In genomic region chrX:41692162-41692749, GRCh38 we compare ENCODE assay signal across 13 cellular contexts. TPM values are rescaled to one million over a fixed set of nuclear protein-coding genes. Genes with fewer than 3 reads are reported as not detected.
A peak's percentile ranks its signal among the peaks of the same experiment; 100 is the strongest.
DNase-seq lines count a peak whose midpoint lies in the region; ATAC-seq and TF ChIP-seq lines count a peak whose summit lies in the region.
"Had no signal": no experiment of that assay in that cellular context is flagged by ENCODE, and none has a peak within 500 bp of the region (broad histone marks: within the 10 kb centered on the region; RNA-seq: fewer than 3 reads in every experiment).

No MANE protein-coding gene starts in this region.

- H3K4me3 Mint-ChIP-seq in activated CD8-positive, alpha-beta memory T cell treated with anti-CD3 and anti-CD28 coated beads, Interleukin-2, amount 10 ng/mL, durations not matched to agents 7 days and 5 days = peak overlapping the region; percentile 48

- TF ChIP-seq EP300 in suprapubic skin (IDR thresholded peaks at IDR 0.05) = no peak

- WGBS in suprapubic skin = 48% methylated on average over 1 of the region's 1 CpG
- 72 to 83% methylated on average over 1 of the region's 1 CpG for WGBS in lower leg skin, 2 donors

- no peaks in the 10 kb centered on the region for H3K9me3 Mint-ChIP-seq in activated CD8-positive, alpha-beta memory T cell treated with anti-CD3 and anti-CD28 coated beads, Interleukin-2, amount 10 ng/mL, durations not matched to agents 7 days and 5 days (ENCODE audit: low read depth)

- H3K36me3 Mint-ChIP-seq in activated CD8-positive, alpha-beta memory T cell treated with anti-CD3 and anti-CD28 coated beads, Interleukin-2, amount 10 ng/mL, durations not matched to agents 7 days and 5 days = peaks cover 9% of the 10 kb centered on the region

- in situ Hi-C loops in ACHN (cut with HindIII; ENCODE audit: low pct_ligation_motif_present, low pct_unique_long_range_greater_than_20kb, low sequenced_read_pairs) = no loop called here

- H3K36me3 ChIP-seq in SK-N-MC (ENCODE audit: insufficient read depth, low read length) = no peaks in the 10 kb centered on the region
- no peaks in the 10 kb centered on the region for H3K36me3 ChIP-seq in thoracic aorta
- H3K36me3 ChIP-seq in suprapubic skin = no peaks in the 10 kb centered on the region
- H3K36me3 ChIP-seq: neutrophil had no signal

- CTCF ChIA-PET in activated CD8-positive, alpha-beta memory T cell treated with anti-CD3 and anti-CD28 coated beads, Interleukin-2, amount 10 ng/mL, durations not matched to agents 7 days and 5 days (lab: Charles Lee) = no interaction called here

- peak overlapping the region; percentile 78 for H3K27ac Mint-ChIP-seq in activated CD8-positive, alpha-beta memory T cell treated with anti-CD3 and anti-CD28 coated beads, Interleukin-2, amount 10 ng/mL, durations not matched to agents 7 days and 5 days

- intact Hi-C loops in lower leg skin (cut with DNase I; ENCODE audit: low total_unique reads) = no loop called here

- H3K4me1 ChIP-seq in thoracic aorta (ENCODE audit: control insufficient read depth in 1 of 2, low read depth in 2 of 2) (peaks cover 0 to 36% of the 10 kb centered on the region in 2 donors), suprapubic skin (no peaks in the 10 kb centered on the region)

- no peak for ATAC-seq in activated CD8-positive, alpha-beta memory T cell treated with anti-CD3 and anti-CD28 coated beads, Interleukin-2, amount 10 ng/mL, durations not matched to agents 7 days and 5 days
- no peak for ATAC-seq in thoracic aorta (ENCODE audit: insufficient number of reproducible peaks, low FRiP score, low read depth)

- H3K27ac ChIP-seq in SK-N-MC (no peak overlapping the region), thoracic aorta (peak overlapping the region; percentile 41 to 72), suprapubic skin (no peak overlapping the region)
- H3K27ac ChIP-seq: hepatocyte, neutrophil had no signal

- H3K27me3 ChIP-seq in thoracic aorta (replicated peaks; ENCODE audit: insufficient read depth) (no peaks in the 10 kb centered on the region), suprapubic skin (no peaks in the 10 kb centered on the region)
- H3K27me3 ChIP-seq: hepatocyte, neutrophil had no signal

- H3K4me3 ChIP-seq in SK-N-MC = no peak overlapping the region
- H3K4me3 ChIP-seq in fibroblast of the aortic adventitia (ENCODE audit: low read depth, low read length) = no peak overlapping the region
- H3K4me3 ChIP-seq in thoracic aorta = peak overlapping the region; percentile 9
- H3K4me3 ChIP-seq in suprapubic skin = no peak overlapping the region
- H3K4me3 ChIP-seq in lower leg skin (ENCODE audit: low read depth, poor library complexity, severe bottlenecking) = no peak overlapping the region
- H3K4me3 ChIP-seq: hepatocyte had no signal

- TF ChIP-seq POLR2A in suprapubic skin (IDR thresholded peaks at IDR 0.05) = no peak
- no peak for TF ChIP-seq POLR2A in lower leg skin (IDR thresholded peaks at IDR 0.05)

- no peaks in the 10 kb centered on the region for H3K9me3 ChIP-seq in SK-N-MC (ENCODE audit: low read depth, low read length)
- H3K9me3 ChIP-seq in thoracic aorta = no peaks in the 10 kb centered on the region
- no peaks in the 10 kb centered on the region for H3K9me3 ChIP-seq in suprapubic skin
- H3K9me3 ChIP-seq: neutrophil had no signal

- peaks cover 51% of the 10 kb centered on the region for H3K4me1 Mint-ChIP-seq in activated CD8-positive, alpha-beta memory T cell treated with anti-CD3 and anti-CD28 coated beads, Interleukin-2, amount 10 ng/mL, durations not matched to agents 7 days and 5 days

- no peak overlapping the region for H3K9ac ChIP-seq in SK-N-MC (ENCODE audit: insufficient read length)

- no peak for DNase-seq in activated CD8-positive, alpha-beta memory T cell treated with anti-CD3 and anti-CD28 coated beads, Interleukin-2, amount 10 ng/mL, durations not matched to agents 7 days and 5 days
- no peak for DNase-seq in activated CD8-positive, alpha-beta memory T cell treated with anti-CD3 and anti-CD28 coated beads, Interleukin-2, amount 50 U/mL, for 4 hours
- DNase-seq in SK-N-MC (ENCODE audit: low read depth, low spot score) (peak; percentile 30), fibroblast of the aortic adventitia (ENCODE audit: low read depth) (peak; percentile 95), thoracic aorta (ENCODE audit: low spot score) (no peak), suprapubic skin (ENCODE audit: low spot score in 2 of 2) (no peak), lower leg skin (ENCODE audit: low spot score in 2 of 2) (no peak), ACHN (no peak)
- DNase-seq: effector memory CD4-positive, alpha-beta T cell; NCI-H748 treated with DMSO at 0.1 percent for 48 hours had no signal

- TF ChIP-seq CTCF in fibroblast of the aortic adventitia (IDR thresholded peaks at IDR 0.05; ENCODE audit: insufficient read depth, low read length) = no peak
- TF ChIP-seq CTCF in thoracic aorta (IDR thresholded peaks at IDR 0.05) = no peak
- TF ChIP-seq CTCF in suprapubic skin (IDR thresholded peaks at IDR 0.05) = no peak
- TF ChIP-seq CTCF in lower leg skin (IDR thresholded peaks at IDR 0.05) = no peak

- H3K27me3 Mint-ChIP-seq in activated CD8-positive, alpha-beta memory T cell treated with anti-CD3 and anti-CD28 coated beads, Interleukin-2, amount 10 ng/mL, durations not matched to agents 7 days and 5 days = no peaks in the 10 kb centered on the region

RNA-seq across cellular contexts. Expression of gene GPR34, which starts 3.5 kb away (rescaled TPM):
- total RNA-seq in activated CD8-positive, alpha-beta memory T cell treated with anti-CD3 and anti-CD28 coated beads, Interleukin-2, amount 10 ng/mL, durations not matched to agents 7 days and 5 days = 1 to 10 TPM in 1 of 2 experiments, under 1 TPM in 1; 0.67 to 1.3 TPM
- total RNA-seq in fibroblast of the aortic adventitia (ENCODE audit: low replicate concordance) (not detected in 2 replicates), thoracic aorta (10 to 100 TPM; 28.0 to 38.6 TPM), suprapubic skin (1 to 10 TPM; 1.7 to 2.7 (median 1.8) TPM), lower leg skin (1 to 10 TPM; 1.4 to 4.1 (median 1.9) TPM)
- total RNA-seq: lung microvascular endothelial cell had no signal

RNA-seq across cellular contexts. Expression of gene GPR82, which starts 31.7 kb away (rescaled TPM):
- total RNA-seq in activated CD8-positive, alpha-beta memory T cell treated with anti-CD3 and anti-CD28 coated beads, Interleukin-2, amount 10 ng/mL, durations not matched to agents 7 days and 5 days = under 1 TPM; 0.21 to 0.47 TPM
- under 0.01 TPM in 1 of 2 replicates, not detected in the other for total RNA-seq in fibroblast of the aortic adventitia (ENCODE audit: low replicate concordance)
- under 1 TPM in 1 of 2 donors, not detected in 1; 0.41 TPM for total RNA-seq in thoracic aorta
- under 1 TPM in 1 of 4 donors, not detected in 3; 0.18 TPM for total RNA-seq in suprapubic skin
- under 1 TPM in 2 of 4 donors, not detected in 2; 0.29 to 0.61 TPM for total RNA-seq in lower leg skin
- total RNA-seq: lung microvascular endothelial cell had no signal

Comparison
In these comparisons a context has a peak if more than half of its experiments do, and no peak if none do; other contexts are left out.
1. DNase-seq: peak in SK-N-MC (single experiment) and fibroblast of the aortic adventitia (single experiment); none in activated CD8-positive, alpha-beta memory T cell treated with anti-CD3 and anti-CD28 coated beads, Interleukin-2, amount 10 ng/mL, durations not matched to agents 7 days and 5 days (single experiment), activated CD8-positive, alpha-beta memory T cell treated with anti-CD3 and anti-CD28 coated beads, Interleukin-2, amount 50 U/mL, for 4 hours (single experiment), thoracic aorta (single experiment), suprapubic skin (0 of 2), lower leg skin (0 of 2) and ACHN (single experiment).
2. H3K27ac ChIP-seq: peak in thoracic aorta (2 of 2); none in SK-N-MC (single experiment) and suprapubic skin (single experiment).
3. RNA of gene GPR34, which starts 3.5 kb away (total RNA-seq): 28.0 to 38.6 TPM in thoracic aorta; 1.4 to 4.1 TPM in lower leg skin, 1.7 to 2.7 TPM in suprapubic skin, 0.67 to 1.3 TPM in activated CD8-positive, alpha-beta memory T cell treated with anti-CD3 and anti-CD28 coated beads, Interleukin-2, amount 10 ng/mL, durations not matched to agents 7 days and 5 days and not detected in fibroblast of the aortic adventitia; every median in the first group is over 4 times any median in the second.